In the genomic region with DNA sequence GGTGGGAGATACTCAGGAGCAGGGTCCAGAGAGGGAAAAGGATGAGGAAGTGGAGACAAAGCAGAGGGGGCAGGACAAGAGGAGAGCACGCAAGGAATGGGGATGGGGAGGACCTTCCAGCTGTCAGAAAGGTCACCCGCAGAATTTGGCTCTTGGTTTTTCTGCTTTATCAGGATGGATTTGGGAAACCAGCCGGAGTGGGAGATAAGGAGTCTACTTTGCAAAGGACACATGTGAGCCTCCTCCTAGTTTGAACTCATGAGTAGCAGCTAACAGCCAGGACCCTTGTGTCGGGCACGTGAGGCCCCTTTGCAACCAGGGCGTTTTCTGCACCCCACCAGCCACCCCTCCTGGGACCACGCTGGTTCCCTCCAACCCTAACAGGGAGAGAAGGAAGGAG, we compare ENCODE assay signal across 19 cellular contexts. TPM values are rescaled to one million over a fixed set of nuclear protein-coding genes. Genes with fewer than 3 reads are reported as not detected.
A peak's percentile ranks its signal among the peaks of the same experiment; 100 is the strongest.
DNase-seq lines count a peak whose midpoint lies in the region; ATAC-seq, FAIRE-seq and TF ChIP-seq lines count a peak whose summit lies in the region.
"Had no signal": no experiment of that assay in that cellular context is flagged by ENCODE, and none has a peak within 500 bp of the region (broad histone marks: within the 10 kb centered on the region; RNA-seq: fewer than 3 reads in every experiment).

No MANE protein-coding gene starts in this region.

- H3K27me3 ChIP-seq in K562 (ENCODE audit: control insufficient read depth in 2 of 2, insufficient read depth in 2 of 2, low read length in 2 of 2) (no peaks in the 10 kb centered on the region), transverse colon (no peaks in the 10 kb centered on the region)

- TF ChIP-seq CTCF in K562 (IDR thresholded peaks at IDR 0.05 in 2 of 3, conservative IDR thresholded peaks at IDR 0.05 in 1 of 3; ENCODE audit: insufficient read depth in 2 of 3, low read depth in 1 of 3, low read length in 3 of 3) (no peak), transverse colon (IDR thresholded peaks at IDR 0.05) (no peak)

- peak overlapping the region; percentile 11; the same call in 1 of the 3 replicates for H3K27ac ChIP-seq in K562 (ENCODE audit: extremely low read depth, low read depth, low read length)
- peak overlapping the region in 3 of 4 donors; percentile 42 to 74 (median 72) for H3K27ac ChIP-seq in transverse colon
- H3K27ac ChIP-seq: C4-2B had no signal

- FAIRE-seq in K562 (lab: Jason Lieb, UNC): peak; percentile 81
- FAIRE-seq: A204.1, GM12892, H1, HepG2, HTR-8/SVneo had no signal

- TF ChIP-seq POLR2A in K562 (conservative IDR thresholded peaks at IDR 0.05) (no peak), transverse colon (IDR thresholded peaks at IDR 0.05) (no peak)

- in situ Hi-C loops in K562 (cut with MboI) (no loop called here), transverse colon (cut with MboI; ENCODE audit: low pct_ligation_motif_present in 1 of 4, low pct_unique_long_range_greater_than_20kb in 1 of 4, low sequenced_read_pairs in 3 of 4) (no loop called here), ACHN (cut with HindIII; ENCODE audit: low pct_ligation_motif_present, low pct_unique_long_range_greater_than_20kb, low sequenced_read_pairs) (no loop called here)

- H4K20me1 ChIP-seq in K562 (replicated peaks; ENCODE audit: control insufficient read depth, insufficient read depth, low read length): no peaks in the 10 kb centered on the region

- H3K9me3 ChIP-seq in K562 (replicated peaks; ENCODE audit: control insufficient read depth, insufficient read depth, low read depth, low read length) (no peaks in the 10 kb centered on the region), transverse colon (no peaks in the 10 kb centered on the region)
- H3K9me3 ChIP-seq: BE2C, HAP-1 had no signal

- intact Hi-C loops in K562 (cut with micrococcal nuclease) (loop anchor here (5.0 kb wide), 2 partner anchors 146 to 201 kb away; partner anchors contain the start of gene DDX39B), transverse colon (cut with DNase I; ENCODE audit: low total_unique reads) (loop anchor here (2.0 kb wide), 1 partner anchor 45 kb away; no protein-coding TSS in a partner anchor)

- DNase-seq in stimulated activated naive CD8-positive, alpha-beta T cell treated with anti-CD3 and anti-CD28 coated beads, Interleukin-15, amount 100 ng/mL, for 72 hours: no peak
- no peak for DNase-seq in stimulated activated naive CD8-positive, alpha-beta T cell treated with anti-CD3 and anti-CD28 coated beads, Interleukin-15, Interleukin-2, amounts not matched to agents 100 U/mL and 50 U/mL, for 24 hours
- peak in 3 of 4 experiments; percentile 34 to 83 (median 61) for DNase-seq in K562 (ENCODE audit: extremely low read depth in 1 of 4, low spot score in 3 of 4)
- DNase-seq in islet precursor cell: peak; percentile 31
- DNase-seq in transverse colon: no peak
- DNase-seq in ACHN: no peak
- DNase-seq in activated naive CD4-positive, alpha-beta T cell treated with anti-CD3 and anti-CD28 coated beads, Interleukin-2, amount 50 U/mL, for 72 hours (ENCODE audit: low spot score in 2 of 2): no peak
- DNase-seq: BE2C; CD4-positive, alpha-beta memory T cell; DND-41; GDM1 had no signal

- BruUV-seq in K562 (replicated peaks; lab: Mats Ljungman, UMichigan): no TSS peak

- H3K36me3 Mint-ChIP-seq in activated naive CD4-positive, alpha-beta T cell treated with anti-CD3 and anti-CD28 coated beads, Interleukin-2, amount 50 U/mL, for 72 hours: no peaks in the 10 kb centered on the region

- H3K4me3 Mint-ChIP-seq in stimulated activated naive CD8-positive, alpha-beta T cell treated with anti-CD3 and anti-CD28 coated beads, Interleukin-15, amount 100 ng/mL, for 72 hours: peak overlapping the region in 1 of 2 donors; percentile 17
- H3K4me3 Mint-ChIP-seq: CD4-positive, alpha-beta memory T cell had no signal

- H3K4me3 ChIP-seq in K562 (no peak overlapping the region), transverse colon (no peak overlapping the region)
- H3K4me3 ChIP-seq: HAP-1 had no signal

- H2AFZ ChIP-seq in K562 (ENCODE audit: low read depth, low read length): peak overlapping the region; percentile 46; the same call in 1 of the 2 replicates

- TF ChIP-seq EP300 in K562 (IDR thresholded peaks at IDR 0.05; ENCODE audit: low read length) (peak; percentile 71), transverse colon (IDR thresholded peaks at IDR 0.05; ENCODE audit: low read depth) (no peak)

- WGBS in K562 (ENCODE audit: insufficient coverage, low coverage, missing lambda C conversion rate): 13% methylated on average over 7 of the region's 7 CpGs
- WGBS in transverse colon (ENCODE audit: low coverage in 1 of 2), 2 donors: 81 to 93% methylated on average over 5 to 7 of the region's 7 CpGs

- H3K36me3 ChIP-seq in K562 (ENCODE audit: control insufficient read depth, insufficient read depth, low read length) (peaks cover 3% of the 10 kb centered on the region; the same call in 1 of the 3 replicates), transverse colon (no peaks in the 10 kb centered on the region)
- H3K36me3 ChIP-seq: BE2C, HAP-1 had no signal

- peaks cover 34% of the 10 kb centered on the region for H3K4me1 Mint-ChIP-seq in stimulated activated naive CD8-positive, alpha-beta T cell treated with anti-CD3 and anti-CD28 coated beads, Interleukin-15, amount 100 ng/mL, for 72 hours

- H3K9ac ChIP-seq in K562 (ENCODE audit: insufficient read depth in 1 of 2, low read depth in 2 of 2, low read length in 2 of 2): peak overlapping the region in 1 of 2 experiments; percentile 33; a peak in 2 of 4 replicates

- H3K4me1 ChIP-seq in K562 (replicated peaks in 1 of 2; ENCODE audit: control insufficient read depth in 2 of 2, insufficient read depth in 2 of 2, low read length in 2 of 2) (peaks cover 19 to 22% of the 10 kb centered on the region in 2 experiments), transverse colon (peaks cover 3 to 35% (median 17%) of the 10 kb centered on the region in 4 donors)
- H3K4me1 ChIP-seq: BE2C had no signal

- no peaks in the 10 kb centered on the region for H3K9me1 ChIP-seq in K562 (ENCODE audit: control insufficient read depth, insufficient read depth, low read length)

- H3K79me2 ChIP-seq in K562 (ENCODE audit: control insufficient read depth, insufficient read depth, low read length): peaks cover 14% of the 10 kb centered on the region

- H3K9me3 Mint-ChIP-seq in stimulated activated naive CD8-positive, alpha-beta T cell treated with anti-CD3 and anti-CD28 coated beads, Interleukin-15, amount 100 ng/mL, for 72 hours: no peaks in the 10 kb centered on the region
- no peaks in the 10 kb centered on the region for H3K9me3 Mint-ChIP-seq in activated naive CD4-positive, alpha-beta T cell treated with anti-CD3 and anti-CD28 coated beads, Interleukin-2, amount 50 U/mL, for 72 hours
- H3K9me3 Mint-ChIP-seq: CD4-positive, alpha-beta memory T cell had no signal

- CTCF ChIA-PET in K562 (lab: Yijun Ruan, JAX; ENCODE audit: low intra/inter-chr PET ratio): interaction anchor here (5.5 kb wide), 1 partner anchor 47 kb away, joined by 68 read pairs; no protein-coding TSS in a partner anchor

- H3K27me3 Mint-ChIP-seq in stimulated activated naive CD8-positive, alpha-beta T cell treated with anti-CD3 and anti-CD28 coated beads, Interleukin-15, amount 100 ng/mL, for 72 hours: no peaks in the 10 kb centered on the region
- H3K27me3 Mint-ChIP-seq: CD4-positive, alpha-beta memory T cell had no signal

- no peak for TF ChIP-seq RAD21 in K562 (CRISPR knock-in tag; conservative IDR thresholded peaks at IDR 0.05 in 1 of 2, IDR thresholded peaks at IDR 0.05 in 1 of 2)

- H3K27ac Mint-ChIP-seq in stimulated activated naive CD8-positive, alpha-beta T cell treated with anti-CD3 and anti-CD28 coated beads, Interleukin-15, amount 100 ng/mL, for 72 hours: peak overlapping the region; percentile 68 to 96
- H3K27ac Mint-ChIP-seq in activated naive CD4-positive, alpha-beta T cell treated with anti-CD3 and anti-CD28 coated beads, Interleukin-2, amount 50 U/mL, for 72 hours: no peak overlapping the region

- POLR2A ChIA-PET in K562 (lab: Yijun Ruan, JAX): interaction anchor here (0.6 to 1.5 kb wide), 3 partner anchors 12 to 114 kb away, joined by 3 to 7 read pairs (median 3); no protein-coding TSS in a partner anchor

- no peak for ATAC-seq in stimulated activated naive CD8-positive, alpha-beta T cell treated with anti-CD3 and anti-CD28 coated beads, Interleukin-15, amount 100 ng/mL, for 72 hours
- ATAC-seq in stimulated activated naive CD8-positive, alpha-beta T cell treated with anti-CD3 and anti-CD28 coated beads, Interleukin-15, Interleukin-2, amounts not matched to agents 100 U/mL and 50 U/mL, for 24 hours: no peak
- ATAC-seq in K562: peak; percentile 8
- no peak for ATAC-seq in activated naive CD4-positive, alpha-beta T cell treated with anti-CD3 and anti-CD28 coated beads, Interleukin-2, amount 50 U/mL, for 72 hours
- no peak for ATAC-seq in HG02973 (IDR thresholded peaks at IDR 0.05; ENCODE audit: unreplicated experiment)
- ATAC-seq: HepG2 had no signal

- H3K4me2 ChIP-seq in K562 (ENCODE audit: insufficient read depth, low read length): peak overlapping the region; percentile 48

RNA-seq across cellular contexts. Expression of gene MICA, which starts 7.6 kb away (rescaled TPM):
- 35.0 and 75.6 TPM in 2 replicates for total RNA-seq in K562 (2011; cell fraction: chromatin; rRNA removed; ENCODE audit: low replicate concordance)
- 77.2 and 77.4 TPM in 2 replicates for total RNA-seq in K562 (2011; cell fraction: nucleolus; rRNA removed)
- total RNA-seq in K562 (2011; cell fraction: nucleoplasm; rRNA removed): 59.2 and 67.5 TPM in 2 replicates
- 22.0 and 25.4 TPM in 2 replicates for total RNA-seq in K562 (2014; rRNA removed)
- total RNA-seq in K562 (2014; rRNA removed; fragmentation: Illumina TruSeq; extraction: Trizol): 13.6 and 16.1 TPM in 2 replicates
- 16.1 and 16.7 TPM in 2 replicates for total RNA-seq in K562 (2015; rRNA removed; fragmentation: Illumina TruSeq; extraction: Trizol)
- total RNA-seq in K562 (2021): 11.4 and 11.8 TPM in 2 replicates
- 24.6 and 32.7 TPM in 2 replicates for polyA plus RNA-seq in K562 (2011; rRNA removed)
- polyA plus RNA-seq in K562 (2011; cell fraction: cytosol; rRNA removed): 27.7 and 40.0 TPM in 2 replicates
- polyA plus RNA-seq in K562 (2011; cell fraction: nucleus; rRNA removed): 50.2 and 51.7 TPM in 2 replicates
- 14.4 and 20.5 TPM in 2 replicates for polyA plus RNA-seq in K562 (2012)
- polyA plus RNA-seq in K562 (2014; fragmentation: Illumina TruSeq; extraction: Trizol): 19.5 and 19.6 TPM in 2 replicates
- 10 to 100 TPM; 13.5 to 18.0 TPM for polyA plus RNA-seq in K562 (2014; fragmentation: Nextera tagmentation; extraction: Ambion mirVana)
- polyA plus RNA-seq in K562 (2014; rRNA removed): 15.3 and 20.2 TPM in 2 replicates
- 26.3 and 28.2 TPM in 2 replicates for polyA minus RNA-seq in K562 (2011; rRNA and poly(A)+ RNA removed)
- polyA minus RNA-seq in K562 (2011; cell fraction: cytosol; rRNA and poly(A)+ RNA removed): 12.5 and 16.1 TPM in 2 replicates
- 8.2 and 14.7 TPM in 2 replicates for polyA minus RNA-seq in K562 (2011; cell fraction: nucleus; rRNA and poly(A)+ RNA removed)
- 10 to 100 TPM in 3 of 4 donors, 1 to 10 TPM in 1; 7.8 to 45.3 (median 19.9) TPM for total RNA-seq in transverse colon
- 10 to 100 TPM; 11.0 to 24.2 TPM for total RNA-seq in activated naive CD4-positive, alpha-beta T cell treated with anti-CD3 and anti-CD28 coated beads, Interleukin-2, amount 50 U/mL, for 72 hours

RNA-seq across cellular contexts. Expression of gene HLA-B, which starts 38.9 kb away (rescaled TPM):
- 1.2 TPM in 1 of 2 replicates, not detected in the other for total RNA-seq in K562 (2011; cell fraction: chromatin; rRNA removed; ENCODE audit: low replicate concordance)
- total RNA-seq in K562 (2011; cell fraction: nucleolus; rRNA removed): 4.2 and 5.5 TPM in 2 replicates
- total RNA-seq in K562 (2011; cell fraction: nucleoplasm; rRNA removed): 0.59 and 0.69 TPM in 2 replicates
- total RNA-seq in K562 (2014; rRNA removed) (0.24 and 0.41 TPM in 2 replicates), K562 (2014; rRNA removed; fragmentation: Illumina TruSeq; extraction: Trizol) (not detected in 2 replicates), K562 (2015; rRNA removed; fragmentation: Illumina TruSeq; extraction: Trizol) (0.65 and 1.4 TPM in 2 replicates), K562 (2021) (9.7 and 11.5 TPM in 2 replicates), transverse colon (1,000 to 10,000 TPM in 3 of 4 donors, 100 to 1,000 TPM in 1; 915 to 3,432 (median 2,814) TPM)
- polyA plus RNA-seq in K562 (2011; rRNA removed) (0.31 and 0.98 TPM in 2 replicates), K562 (2014; fragmentation: Illumina TruSeq; extraction: Trizol) (0.55 TPM in 1 of 2 replicates, not detected in the other), K562 (2014; fragmentation: Nextera tagmentation; extraction: Ambion mirVana) (under 1 TPM; 0.07 to 0.66 TPM), K562 (2014; rRNA removed) (0.49 and 1.7 TPM in 2 replicates)
- 0.15 and 0.46 TPM in 2 replicates for polyA plus RNA-seq in K562 (2011; cell fraction: cytosol; rRNA removed)
- polyA plus RNA-seq in K562 (2011; cell fraction: nucleus; rRNA removed): 0.21 and 2.2 TPM in 2 replicates
- 0.92 and 2.4 TPM in 2 replicates for polyA plus RNA-seq in K562 (2012)
- polyA minus RNA-seq in K562 (2011; rRNA and poly(A)+ RNA removed): not detected in 2 replicates
- 2.4 and 4.1 TPM in 2 replicates for polyA minus RNA-seq in K562 (2011; cell fraction: cytosol; rRNA and poly(A)+ RNA removed)
- polyA minus RNA-seq in K562 (2011; cell fraction: nucleus; rRNA and poly(A)+ RNA removed): 0.54 and 0.56 TPM in 2 replicates
- total RNA-seq in activated naive CD4-positive, alpha-beta T cell treated with anti-CD3 and anti-CD28 coated beads, Interleukin-2, amount 50 U/mL, for 72 hours: 1,000 to 10,000 TPM; 2,668 to 4,981 TPM

Comparison
In these comparisons a context has a peak if more than half of its experiments do, and no peak if none do; other contexts are left out.
1. DNase-seq: peak in K562 (3 of 4) and islet precursor cell (single experiment); none in stimulated activated naive CD8-positive, alpha-beta T cell treated with anti-CD3 and anti-CD28 coated beads, Interleukin-15, amount 100 ng/mL, for 72 hours (0 of 2), stimulated activated naive CD8-positive, alpha-beta T cell treated with anti-CD3 and anti-CD28 coated beads, Interleukin-15, Interleukin-2, amounts not matched to agents 100 U/mL and 50 U/mL, for 24 hours (single experiment), transverse colon (single experiment), ACHN (single experiment) and activated naive CD4-positive, alpha-beta T cell treated with anti-CD3 and anti-CD28 coated beads, Interleukin-2, amount 50 U/mL, for 72 hours (0 of 2).
2. H3K27ac Mint-ChIP-seq: peak in stimulated activated naive CD8-positive, alpha-beta T cell treated with anti-CD3 and anti-CD28 coated beads, Interleukin-15, amount 100 ng/mL, for 72 hours (2 of 2); none in activated naive CD4-positive, alpha-beta T cell treated with anti-CD3 and anti-CD28 coated beads, Interleukin-2, amount 50 U/mL, for 72 hours (0 of 2).
3. RNA of gene HLA-B, which starts 38.9 kb away (total RNA-seq): 2,668 to 4,981 TPM in activated naive CD4-positive, alpha-beta T cell treated with anti-CD3 and anti-CD28 coated beads, Interleukin-2, amount 50 U/mL, for 72 hours and 915 to 3,432 TPM in transverse colon; 0.24 to 11.5 TPM in K562; every median in the first group is over 10 times any median in the second.